ENCODE assay signal across 1 cellular context in the genomic region with DNA sequence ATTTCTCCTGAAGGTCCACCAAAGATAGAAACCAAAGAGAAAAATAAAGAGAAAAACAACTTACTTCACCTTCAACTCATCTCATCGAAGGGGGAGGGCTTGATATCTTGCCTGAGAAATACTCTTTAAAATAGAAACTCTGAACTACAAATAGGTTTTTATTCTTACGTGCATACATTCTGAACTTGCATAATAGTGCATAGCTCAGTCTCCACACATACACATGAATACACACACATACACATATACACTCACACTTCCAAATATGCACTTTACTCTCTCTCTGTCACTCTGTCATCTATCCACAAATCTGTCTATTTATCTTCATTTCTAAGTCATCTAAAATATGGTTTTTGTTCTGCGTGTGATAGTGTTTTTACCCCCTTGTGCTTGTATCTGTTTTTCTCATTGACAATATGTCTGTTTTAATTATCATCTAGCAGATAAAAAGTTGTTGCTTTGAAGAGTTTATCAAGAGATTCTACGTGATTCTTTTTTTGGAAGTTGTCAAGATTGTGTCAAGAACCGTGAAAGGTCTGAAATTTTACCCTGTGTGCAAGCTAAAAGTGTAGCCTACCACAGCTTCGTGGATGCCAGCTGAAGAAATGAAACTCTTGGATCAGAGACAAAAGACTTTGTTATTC.
TF ChIP-seq lines count a peak whose summit lies in the region.

No MANE protein-coding gene starts in this region.

TF ChIP-seq in HepG2, 621 proteins besides CTCF, POLR2A, EP300 and RAD21 (continued from another document and continues in another):
- TF ChIP-seq ZNF646 (CRISPR knock-in tag; IDR thresholded peaks at IDR 0.05) (0 out of 2 replicates have a peak, but pooled peaks have one; percentile 14), HBP1 (CRISPR knock-in tag; IDR thresholded peaks at IDR 0.05; ENCODE audit: low read depth) (no peak), ZNF570 (CRISPR knock-in tag; IDR thresholded peaks at IDR 0.05; ENCODE audit: borderline replicate concordance) (no peak), CREB3 (CRISPR knock-in tag; IDR thresholded peaks at IDR 0.05) (no peak), ZNF264 (CRISPR knock-in tag; IDR thresholded peaks at IDR 0.05) (no peak), ZNF761 (CRISPR knock-in tag; conservative IDR thresholded peaks at IDR 0.05) (no peak), DNMT1 (CRISPR knock-in tag; IDR thresholded peaks at IDR 0.05) (no peak), SMAD3 (CRISPR knock-in tag; IDR thresholded peaks at IDR 0.05) (no peak), DPF2 (CRISPR knock-in tag; IDR thresholded peaks at IDR 0.05; ENCODE audit: borderline replicate concordance, low read depth) (no peak), GABPB1 (CRISPR knock-in tag; IDR thresholded peaks at IDR 0.05) (no peak), PRPF4 (IDR thresholded peaks at IDR 0.05; ENCODE audit: low read depth, low read length, poor library complexity, severe bottlenecking) (no peak), ZNF574 (CRISPR knock-in tag; IDR thresholded peaks at IDR 0.05) (no peak), ZNF766 (CRISPR knock-in tag; IDR thresholded peaks at IDR 0.05; ENCODE audit: borderline replicate concordance) (no peak), ZNF768 (CRISPR knock-in tag; IDR thresholded peaks at IDR 0.05) (no peak), SRF (IDR thresholded peaks at IDR 0.05; ENCODE audit: low read depth, low read length) (no peak), POLR2AphosphoS5 (IDR thresholded peaks at IDR 0.05; ENCODE audit: low read depth, low read length) (no peak), ZNF772 (CRISPR knock-in tag; IDR thresholded peaks at IDR 0.05) (no peak), ZBTB43 (CRISPR knock-in tag; conservative IDR thresholded peaks at IDR 0.05) (no peak; the same call in 1 of the 2 replicates), MEIS1 (CRISPR knock-in tag; IDR thresholded peaks at IDR 0.05; ENCODE audit: borderline replicate concordance) (no peak), ZNF329 (CRISPR knock-in tag; IDR thresholded peaks at IDR 0.05; ENCODE audit: low read depth) (no peak), FOXC1 (CRISPR knock-in tag; IDR thresholded peaks at IDR 0.05; ENCODE audit: borderline replicate concordance) (no peak), ZFP82 (CRISPR knock-in tag; IDR thresholded peaks at IDR 0.05; ENCODE audit: borderline replicate concordance) (0 out of 2 replicates have a peak, but pooled peaks have one; percentile 70), CBX2 (IDR thresholded peaks at IDR 0.05; ENCODE audit: low read depth, low read length) (no peak), CBX2 (CRISPR knock-in tag; IDR thresholded peaks at IDR 0.05; ENCODE audit: low read depth) (0 out of 2 replicates have a peak, but pooled peaks have one; percentile 16), ZNF138 (CRISPR knock-in tag; IDR thresholded peaks at IDR 0.05; ENCODE audit: low read depth) (no peak), ELF1 (CRISPR knock-in tag; IDR thresholded peaks at IDR 0.05) (no peak), RBFOX2 (IDR thresholded peaks at IDR 0.05; ENCODE audit: low read depth, low read length) (0 out of 2 replicates have a peak, but pooled peaks have one; percentile 24)
- TF ChIP-seq, protein P1, sequence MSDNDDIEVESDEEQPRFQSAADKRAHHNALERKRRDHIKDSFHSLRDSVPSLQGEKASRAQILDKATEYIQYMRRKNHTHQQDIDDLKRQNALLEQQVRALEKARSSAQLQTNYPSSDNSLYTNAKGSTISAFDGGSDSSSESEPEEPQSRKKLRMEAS (IDR thresholded peaks at IDR 0.05) = no peak
- TF ChIP-seq, protein P2, sequence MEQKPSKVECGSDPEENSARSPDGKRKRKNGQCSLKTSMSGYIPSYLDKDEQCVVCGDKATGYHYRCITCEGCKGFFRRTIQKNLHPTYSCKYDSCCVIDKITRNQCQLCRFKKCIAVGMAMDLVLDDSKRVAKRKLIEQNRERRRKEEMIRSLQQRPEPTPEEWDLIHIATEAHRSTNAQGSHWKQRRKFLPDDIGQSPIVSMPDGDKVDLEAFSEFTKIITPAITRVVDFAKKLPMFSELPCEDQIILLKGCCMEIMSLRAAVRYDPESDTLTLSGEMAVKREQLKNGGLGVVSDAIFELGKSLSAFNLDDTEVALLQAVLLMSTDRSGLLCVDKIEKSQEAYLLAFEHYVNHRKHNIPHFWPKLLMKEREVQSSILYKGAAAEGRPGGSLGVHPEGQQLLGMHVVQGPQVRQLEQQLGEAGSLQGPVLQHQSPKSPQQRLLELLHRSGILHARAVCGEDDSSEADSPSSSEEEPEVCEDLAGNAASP (CRISPR knock-in tag; IDR thresholded peaks at IDR 0.05; ENCODE audit: borderline replicate concordance) = no peak
- TF ChIP-seq, protein P3, sequence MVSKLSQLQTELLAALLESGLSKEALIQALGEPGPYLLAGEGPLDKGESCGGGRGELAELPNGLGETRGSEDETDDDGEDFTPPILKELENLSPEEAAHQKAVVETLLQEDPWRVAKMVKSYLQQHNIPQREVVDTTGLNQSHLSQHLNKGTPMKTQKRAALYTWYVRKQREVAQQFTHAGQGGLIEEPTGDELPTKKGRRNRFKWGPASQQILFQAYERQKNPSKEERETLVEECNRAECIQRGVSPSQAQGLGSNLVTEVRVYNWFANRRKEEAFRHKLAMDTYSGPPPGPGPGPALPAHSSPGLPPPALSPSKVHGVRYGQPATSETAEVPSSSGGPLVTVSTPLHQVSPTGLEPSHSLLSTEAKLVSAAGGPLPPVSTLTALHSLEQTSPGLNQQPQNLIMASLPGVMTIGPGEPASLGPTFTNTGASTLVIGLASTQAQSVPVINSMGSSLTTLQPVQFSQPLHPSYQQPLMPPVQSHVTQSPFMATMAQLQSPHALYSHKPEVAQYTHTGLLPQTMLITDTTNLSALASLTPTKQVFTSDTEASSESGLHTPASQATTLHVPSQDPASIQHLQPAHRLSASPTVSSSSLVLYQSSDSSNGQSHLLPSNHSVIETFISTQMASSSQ (IDR thresholded peaks at IDR 0.05; ENCODE audit: low read depth) = peak; percentile 37; the same call in 1 of the 2 replicates
- TF ChIP-seq, protein P3 (CRISPR knock-in tag; IDR thresholded peaks at IDR 0.05; ENCODE audit: borderline replicate concordance) = no peak
- TF ChIP-seq, protein P4, sequence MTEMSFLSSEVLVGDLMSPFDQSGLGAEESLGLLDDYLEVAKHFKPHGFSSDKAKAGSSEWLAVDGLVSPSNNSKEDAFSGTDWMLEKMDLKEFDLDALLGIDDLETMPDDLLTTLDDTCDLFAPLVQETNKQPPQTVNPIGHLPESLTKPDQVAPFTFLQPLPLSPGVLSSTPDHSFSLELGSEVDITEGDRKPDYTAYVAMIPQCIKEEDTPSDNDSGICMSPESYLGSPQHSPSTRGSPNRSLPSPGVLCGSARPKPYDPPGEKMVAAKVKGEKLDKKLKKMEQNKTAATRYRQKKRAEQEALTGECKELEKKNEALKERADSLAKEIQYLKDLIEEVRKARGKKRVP (CRISPR knock-in tag; IDR thresholded peaks at IDR 0.05) = peak in 1 of 2 experiments; percentile 38; a peak in 1 of 4 replicates
- TF ChIP-seq, protein P5, sequence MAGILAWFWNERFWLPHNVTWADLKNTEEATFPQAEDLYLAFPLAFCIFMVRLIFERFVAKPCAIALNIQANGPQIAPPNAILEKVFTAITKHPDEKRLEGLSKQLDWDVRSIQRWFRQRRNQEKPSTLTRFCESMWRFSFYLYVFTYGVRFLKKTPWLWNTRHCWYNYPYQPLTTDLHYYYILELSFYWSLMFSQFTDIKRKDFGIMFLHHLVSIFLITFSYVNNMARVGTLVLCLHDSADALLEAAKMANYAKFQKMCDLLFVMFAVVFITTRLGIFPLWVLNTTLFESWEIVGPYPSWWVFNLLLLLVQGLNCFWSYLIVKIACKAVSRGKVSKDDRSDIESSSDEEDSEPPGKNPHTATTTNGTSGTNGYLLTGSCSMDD (CRISPR knock-in tag; IDR thresholded peaks at IDR 0.05) = no peak
